Comparison of ENCODE assay signal across 15 cellular contexts in genomic region chr6:68038815-68039408, GRCh38.
"Had no signal": no experiment of that assay in that cellular context is flagged by ENCODE, and none has a peak within 500 bp of the region (broad histone marks: within the 10 kb centered on the region; RNA-seq: fewer than 3 reads in every experiment).

No MANE protein-coding gene starts in this region.

- H3K27ac Mint-ChIP-seq: natural killer cell treated with Interleukin-12 subunit alpha and Interleukin-12 subunit beta and Interleukin-15 and Interleukin-18, amount 100 ng/mL, for 72 hours; stimulated activated naive CD8-positive, alpha-beta T cell treated with anti-CD3 and anti-CD28 coated beads, Interleukin-15, amount 100 ng/mL, for 72 hours; T-helper 2 cell treated with Interferon-gamma antibody and Interleukin-4, amounts not matched to agents 5 μg/mL and 100 μg/mL, for 36 hours had no signal

- H3K9me3 Mint-ChIP-seq: stimulated activated naive CD8-positive, alpha-beta T cell treated with anti-CD3 and anti-CD28 coated beads, Interleukin-15, amount 100 ng/mL, for 72 hours had no signal

- H3K27ac ChIP-seq: adrenal gland, coronary artery, gastroesophageal sphincter, ovary had no signal

- H3K36me3 ChIP-seq: adrenal gland, gastroesophageal sphincter, ovary had no signal

- H3K4me1 ChIP-seq: adrenal gland, gastroesophageal sphincter had no signal

- H3K36me3 Mint-ChIP-seq: natural killer cell treated with Interleukin-12 subunit alpha and Interleukin-12 subunit beta and Interleukin-15 and Interleukin-18, amount 100 ng/mL, for 72 hours had no signal

- H3K4me1 Mint-ChIP-seq: stimulated activated naive CD8-positive, alpha-beta T cell treated with anti-CD3 and anti-CD28 coated beads, Interleukin-15, amount 100 ng/mL, for 72 hours had no signal

- H3K27me3 Mint-ChIP-seq: natural killer cell treated with Interleukin-12 subunit alpha and Interleukin-12 subunit beta and Interleukin-15 and Interleukin-18, amount 100 ng/mL, for 72 hours; stimulated activated naive CD8-positive, alpha-beta T cell treated with anti-CD3 and anti-CD28 coated beads, Interleukin-15, amount 100 ng/mL, for 72 hours had no signal

- DNase-seq: activated CD4-positive, alpha-beta T cell treated with anti-CD3 and anti-CD28 coated beads, Interleukin-2, amount 50 U/mL, for 4 hours; activated CD4-positive, CD25-positive, alpha-beta regulatory T cell treated with anti-CD3 and anti-CD28 coated beads, Interleukin-2, amount 50 U/mL, for 72 hours; activated naive CD4-positive, alpha-beta T cell treated with anti-CD3 and anti-CD28 coated beads, Interleukin-2, amount 50 U/mL, for 16 hours; activated T-cell treated with anti-CD3 and anti-CD28 coated beads, Interleukin-2, amount 50 U/mL, for 1 hour; adrenal gland; effector CD8-positive, alpha-beta T cell; mammary epithelial cell; ovary; stimulated activated CD4-positive, alpha-beta T cell treated with anti-CD3 and anti-CD28 coated beads, Interleukin-4, amount 100 ng/mL, for 1 hour; stimulated activated CD8-positive, alpha-beta memory T cell treated with anti-CD3 and anti-CD28 coated beads, Interleukin-4, amount 100 ng/mL, for 48 hours; stimulated activated naive CD8-positive, alpha-beta T cell treated with anti-CD3 and anti-CD28 coated beads, Interleukin-15, amount 100 ng/mL, for 72 hours had no signal

- H3K4me3 Mint-ChIP-seq: natural killer cell treated with Interleukin-12 subunit alpha and Interleukin-12 subunit beta and Interleukin-15 and Interleukin-18, amount 100 ng/mL, for 72 hours; stimulated activated naive CD8-positive, alpha-beta T cell treated with anti-CD3 and anti-CD28 coated beads, Interleukin-15, amount 100 ng/mL, for 72 hours; T-helper 2 cell treated with Interferon-gamma antibody and Interleukin-4, amounts not matched to agents 5 μg/mL and 100 μg/mL, for 36 hours had no signal

- H3K4me3 ChIP-seq: adrenal gland, coronary artery, gastroesophageal sphincter, ovary had no signal

- H3K27me3 ChIP-seq: adrenal gland, gastroesophageal sphincter, ovary had no signal

- H3K9me3 ChIP-seq: adrenal gland, gastroesophageal sphincter, ovary had no signal
